In the genomic region with DNA sequence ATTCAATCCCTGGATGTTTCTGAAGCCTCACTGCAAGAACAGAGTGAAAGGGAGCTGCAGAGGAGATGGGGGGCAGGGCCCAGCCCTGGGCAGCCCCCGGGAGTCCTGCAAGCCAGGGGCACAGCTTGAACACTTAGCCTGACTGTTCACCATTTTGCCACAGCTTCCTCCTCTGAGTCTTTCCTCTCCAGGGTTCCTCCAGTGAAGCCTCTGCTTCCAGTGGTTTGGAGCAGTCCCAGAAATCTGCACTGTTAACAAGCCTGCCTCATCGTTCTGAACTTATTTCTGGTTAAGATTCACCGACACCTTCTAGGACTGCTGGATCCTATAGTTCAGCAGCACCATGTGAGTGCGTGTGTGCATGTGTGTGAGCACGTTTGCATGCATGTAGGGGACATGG, we compare ENCODE assay signal across 1 cellular context.
TF ChIP-seq lines count a peak whose summit lies in the region.

No MANE protein-coding gene starts in this region.

TF ChIP-seq in H1, 55 proteins besides CTCF, POLR2A, EP300 and RAD21:
- TF ChIP-seq TBP (IDR thresholded peaks at IDR 0.05; ENCODE audit: low read depth, low read length): no peak
